1 cellular context compared by ENCODE assay signal in genomic region chr7:106482091-106482490, GRCh38.
TF ChIP-seq lines count a peak whose summit lies in the region.

No MANE protein-coding gene starts in this region.

TF ChIP-seq in K562, 482 proteins besides CTCF, POLR2A, EP300 and RAD21 (continued from another document and continues in another):
- TF ChIP-seq ELF4 (CRISPR knock-in tag; IDR thresholded peaks at IDR 0.05) = 0 out of 2 replicates have a peak, but pooled peaks have one; percentile 73
- peak; percentile 62 for TF ChIP-seq MYBL2 (IDR thresholded peaks at IDR 0.05; ENCODE audit: low read depth)
- no peak for TF ChIP-seq MYBL2 (CRISPR knock-in tag; IDR thresholded peaks at IDR 0.05; ENCODE audit: borderline replicate concordance)
- TF ChIP-seq ZNF134 (CRISPR knock-in tag; conservative IDR thresholded peaks at IDR 0.05) = no peak
- no peak for TF ChIP-seq NFE2 (IDR thresholded peaks at IDR 0.05; ENCODE audit: low read depth)
- TF ChIP-seq NBN (IDR thresholded peaks at IDR 0.05; ENCODE audit: low read depth) = peak; percentile 46; the same call in 1 of the 2 replicates
- TF ChIP-seq DPF2 (IDR thresholded peaks at IDR 0.05) = peak; percentile 88
- TF ChIP-seq, protein P1, sequence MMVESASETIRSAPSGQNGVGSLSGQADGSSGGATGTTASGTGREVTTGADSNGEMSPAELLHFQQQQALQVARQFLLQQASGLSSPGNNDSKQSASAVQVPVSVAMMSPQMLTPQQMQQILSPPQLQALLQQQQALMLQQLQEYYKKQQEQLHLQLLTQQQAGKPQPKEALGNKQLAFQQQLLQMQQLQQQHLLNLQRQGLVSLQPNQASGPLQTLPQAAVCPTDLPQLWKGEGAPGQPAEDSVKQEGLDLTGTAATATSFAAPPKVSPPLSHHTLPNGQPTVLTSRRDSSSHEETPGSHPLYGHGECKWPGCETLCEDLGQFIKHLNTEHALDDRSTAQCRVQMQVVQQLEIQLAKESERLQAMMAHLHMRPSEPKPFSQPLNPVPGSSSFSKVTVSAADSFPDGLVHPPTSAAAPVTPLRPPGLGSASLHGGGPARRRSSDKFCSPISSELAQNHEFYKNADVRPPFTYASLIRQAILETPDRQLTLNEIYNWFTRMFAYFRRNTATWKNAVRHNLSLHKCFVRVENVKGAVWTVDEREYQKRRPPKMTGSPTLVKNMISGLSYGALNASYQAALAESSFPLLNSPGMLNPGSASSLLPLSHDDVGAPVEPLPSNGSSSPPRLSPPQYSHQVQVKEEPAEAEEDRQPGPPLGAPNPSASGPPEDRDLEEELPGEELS (CRISPR knock-in tag; IDR thresholded peaks at IDR 0.05; ENCODE audit: borderline replicate concordance) = no peak
- TF ChIP-seq, protein P2, sequence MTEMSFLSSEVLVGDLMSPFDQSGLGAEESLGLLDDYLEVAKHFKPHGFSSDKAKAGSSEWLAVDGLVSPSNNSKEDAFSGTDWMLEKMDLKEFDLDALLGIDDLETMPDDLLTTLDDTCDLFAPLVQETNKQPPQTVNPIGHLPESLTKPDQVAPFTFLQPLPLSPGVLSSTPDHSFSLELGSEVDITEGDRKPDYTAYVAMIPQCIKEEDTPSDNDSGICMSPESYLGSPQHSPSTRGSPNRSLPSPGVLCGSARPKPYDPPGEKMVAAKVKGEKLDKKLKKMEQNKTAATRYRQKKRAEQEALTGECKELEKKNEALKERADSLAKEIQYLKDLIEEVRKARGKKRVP (CRISPR knock-in tag; IDR thresholded peaks at IDR 0.05) = no peak
- TF ChIP-seq KLF16 (IDR thresholded peaks at IDR 0.05) = no peak
- TF ChIP-seq ZNF507 (tag; conservative IDR thresholded peaks at IDR 0.05) = peak; percentile 33; the same call in 1 of the 2 replicates
- no peak for TF ChIP-seq NCOA4 (IDR thresholded peaks at IDR 0.05; ENCODE audit: partially characterized antibody)
- peak; percentile 38 for TF ChIP-seq CHD4 (IDR thresholded peaks at IDR 0.05; ENCODE audit: insufficient read depth, insufficient replicate concordance, low read depth, low read length, poor library complexity, severe bottlenecking)
- peak; percentile 58 for TF ChIP-seq MTA2 (IDR thresholded peaks at IDR 0.05; ENCODE audit: low read depth)
- TF ChIP-seq IFI16 (CRISPR knock-in tag; IDR thresholded peaks at IDR 0.05) = no peak
- no peak for TF ChIP-seq RBFOX2 (IDR thresholded peaks at IDR 0.05; ENCODE audit: low read depth, low read length)
- TF ChIP-seq RFX1 (IDR thresholded peaks at IDR 0.05) = no peak
- TF ChIP-seq RBM22 (IDR thresholded peaks at IDR 0.05; ENCODE audit: low read depth, low read length, poor library complexity, severe bottlenecking) = no peak
- no peak for TF ChIP-seq HDGF (IDR thresholded peaks at IDR 0.05)
- TF ChIP-seq, protein P3, sequence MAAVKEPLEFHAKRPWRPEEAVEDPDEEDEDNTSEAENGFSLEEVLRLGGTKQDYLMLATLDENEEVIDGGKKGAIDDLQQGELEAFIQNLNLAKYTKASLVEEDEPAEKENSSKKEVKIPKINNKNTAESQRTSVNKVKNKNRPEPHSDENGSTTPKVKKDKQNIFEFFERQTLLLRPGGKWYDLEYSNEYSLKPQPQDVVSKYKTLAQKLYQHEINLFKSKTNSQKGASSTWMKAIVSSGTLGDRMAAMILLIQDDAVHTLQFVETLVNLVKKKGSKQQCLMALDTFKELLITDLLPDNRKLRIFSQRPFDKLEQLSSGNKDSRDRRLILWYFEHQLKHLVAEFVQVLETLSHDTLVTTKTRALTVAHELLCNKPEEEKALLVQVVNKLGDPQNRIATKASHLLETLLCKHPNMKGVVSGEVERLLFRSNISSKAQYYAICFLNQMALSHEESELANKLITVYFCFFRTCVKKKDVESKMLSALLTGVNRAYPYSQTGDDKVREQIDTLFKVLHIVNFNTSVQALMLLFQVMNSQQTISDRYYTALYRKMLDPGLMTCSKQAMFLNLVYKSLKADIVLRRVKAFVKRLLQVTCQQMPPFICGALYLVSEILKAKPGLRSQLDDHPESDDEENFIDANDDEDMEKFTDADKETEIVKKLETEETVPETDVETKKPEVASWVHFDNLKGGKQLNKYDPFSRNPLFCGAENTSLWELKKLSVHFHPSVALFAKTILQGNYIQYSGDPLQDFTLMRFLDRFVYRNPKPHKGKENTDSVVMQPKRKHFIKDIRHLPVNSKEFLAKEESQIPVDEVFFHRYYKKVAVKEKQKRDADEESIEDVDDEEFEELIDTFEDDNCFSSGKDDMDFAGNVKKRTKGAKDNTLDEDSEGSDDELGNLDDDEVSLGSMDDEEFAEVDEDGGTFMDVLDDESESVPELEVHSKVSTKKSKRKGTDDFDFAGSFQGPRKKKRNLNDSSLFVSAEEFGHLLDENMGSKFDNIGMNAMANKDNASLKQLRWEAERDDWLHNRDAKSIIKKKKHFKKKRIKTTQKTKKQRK (IDR thresholded peaks at IDR 0.05; ENCODE audit: borderline replicate concordance, low read depth, low read length) = no peak
- TF ChIP-seq PKNOX1 (IDR thresholded peaks at IDR 0.05) = peak; percentile 15; the same call in 1 of the 2 replicates
- no peak for TF ChIP-seq ZNF57 (CRISPR knock-in tag; IDR thresholded peaks at IDR 0.05)
- TF ChIP-seq ILK (tag; IDR thresholded peaks at IDR 0.05; ENCODE audit: borderline replicate concordance, low read depth) = no peak
- peak; percentile 21; the same call in 1 of the 2 replicates for TF ChIP-seq HSF4 (CRISPR knock-in tag; IDR thresholded peaks at IDR 0.05; ENCODE audit: borderline replicate concordance)
- no peak for TF ChIP-seq ZNF717 (CRISPR knock-in tag; IDR thresholded peaks at IDR 0.05)
- 0 out of 2 replicates have a peak, but pooled peaks have one; percentile 18 for TF ChIP-seq SMARCC2 (IDR thresholded peaks at IDR 0.05; ENCODE audit: low read depth)
- TF ChIP-seq ZBTB8A (IDR thresholded peaks at IDR 0.05; ENCODE audit: partially characterized antibody) = no peak
- no peak for TF ChIP-seq HNRNPK (IDR thresholded peaks at IDR 0.05; ENCODE audit: low read depth, low read length, poor library complexity, severe bottlenecking)
- peak; percentile 4; the same call in 1 of the 2 replicates for TF ChIP-seq JUND (IDR thresholded peaks at IDR 0.05; ENCODE audit: borderline replicate concordance, low read depth, low read length)
- TF ChIP-seq JUND (tag; IDR thresholded peaks at IDR 0.05; ENCODE audit: borderline replicate concordance, low read depth, low read length) = no peak; the same call in 2 of the 3 replicates
- TF ChIP-seq BRD9 (IDR thresholded peaks at IDR 0.05; ENCODE audit: low read depth, partially characterized antibody) = peak; percentile 73
- peak; percentile 81; the same call in 1 of the 2 replicates for TF ChIP-seq CHAMP1 (IDR thresholded peaks at IDR 0.05)
- no peak for TF ChIP-seq ZNF444 (CRISPR knock-in tag; IDR thresholded peaks at IDR 0.05)
- TF ChIP-seq XRCC3 (IDR thresholded peaks at IDR 0.05) = no peak
- TF ChIP-seq ZSCAN29 (IDR thresholded peaks at IDR 0.05) = no peak
- no peak for TF ChIP-seq MAX (CRISPR knock-in tag; IDR thresholded peaks at IDR 0.05)
- TF ChIP-seq FOXA3 (CRISPR knock-in tag; conservative IDR thresholded peaks at IDR 0.05 in 1 of 2, IDR thresholded peaks at IDR 0.05 in 1 of 2) = peak in 1 of 2 experiments; percentile 40; a peak in 1 of 4 replicates
- TF ChIP-seq CXXC5 (CRISPR knock-in tag; IDR thresholded peaks at IDR 0.05) = peak; percentile 51; the same call in 1 of the 2 replicates
- no peak for TF ChIP-seq CREB5 (CRISPR knock-in tag; IDR thresholded peaks at IDR 0.05)
- TF ChIP-seq ARID1B (IDR thresholded peaks at IDR 0.05) = peak; percentile 92
- TF ChIP-seq, protein P4, sequence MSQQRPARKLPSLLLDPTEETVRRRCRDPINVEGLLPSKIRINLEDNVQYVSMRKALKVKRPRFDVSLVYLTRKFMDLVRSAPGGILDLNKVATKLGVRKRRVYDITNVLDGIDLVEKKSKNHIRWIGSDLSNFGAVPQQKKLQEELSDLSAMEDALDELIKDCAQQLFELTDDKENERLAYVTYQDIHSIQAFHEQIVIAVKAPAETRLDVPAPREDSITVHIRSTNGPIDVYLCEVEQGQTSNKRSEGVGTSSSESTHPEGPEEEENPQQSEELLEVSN (IDR thresholded peaks at IDR 0.05; ENCODE audit: borderline replicate concordance in 1 of 2, extremely low read depth in 1 of 2, insufficient read depth in 1 of 2, insufficient read length in 1 of 2, low read depth in 1 of 2, low read length in 1 of 2, poor library complexity in 1 of 2, severe bottlenecking in 1 of 2) = no peak
- TF ChIP-seq XRCC5 (IDR thresholded peaks at IDR 0.05; ENCODE audit: low read depth, low read length) = no peak
- 0 out of 2 replicates have a peak, but pooled peaks have one; percentile 20 for TF ChIP-seq ZNF24 (IDR thresholded peaks at IDR 0.05)
- TF ChIP-seq PRMT5 (CRISPR knock-in tag; IDR thresholded peaks at IDR 0.05) = no peak
- TF ChIP-seq NCOR1 (IDR thresholded peaks at IDR 0.05) = peak; percentile 55
- no peak for TF ChIP-seq CSDE1 (IDR thresholded peaks at IDR 0.05)
- TF ChIP-seq NRF1 (conservative IDR thresholded peaks at IDR 0.05 in 1 of 2, IDR thresholded peaks at IDR 0.05 in 1 of 2) = no peak
- TF ChIP-seq NUFIP1 (IDR thresholded peaks at IDR 0.05; ENCODE audit: partially characterized antibody) = peak; percentile 67
- no peak for TF ChIP-seq TCFL5 (CRISPR knock-in tag; conservative IDR thresholded peaks at IDR 0.05)
- TF ChIP-seq IRF9 (tag; IDR thresholded peaks at IDR 0.05) = peak; percentile 78
- TF ChIP-seq HMG20B (CRISPR knock-in tag; IDR thresholded peaks at IDR 0.05) = no peak
- TF ChIP-seq U2AF2 (optimal IDR thresholded peaks at IDR 0.05; ENCODE audit: low read depth, low read length) = no peak
- peak; percentile 52; the same call in 1 of the 2 replicates for TF ChIP-seq CC2D1A (IDR thresholded peaks at IDR 0.05)
- TF ChIP-seq RHOXF2B (CRISPR knock-in tag; conservative IDR thresholded peaks at IDR 0.05) = no peak
- no peak for TF ChIP-seq DIDO1 (tag; IDR thresholded peaks at IDR 0.05; ENCODE audit: low read depth)
- peak; percentile 78 for TF ChIP-seq FOXM1 (IDR thresholded peaks at IDR 0.05; ENCODE audit: low read depth)
- TF ChIP-seq FOXM1 (CRISPR knock-in tag; IDR thresholded peaks at IDR 0.05; ENCODE audit: low read depth) = no peak
- peak; percentile 29 to 65; a peak in 1 of 4 replicates for TF ChIP-seq FOXK2 (conservative IDR thresholded peaks at IDR 0.05 in 1 of 2, IDR thresholded peaks at IDR 0.05 in 1 of 2; ENCODE audit: low read depth in 2 of 2)
- TF ChIP-seq RBM25 (IDR thresholded peaks at IDR 0.05; ENCODE audit: low read depth, low read length, severe bottlenecking) = peak; percentile 61
- peak; percentile 59; the same call in 1 of the 2 replicates for TF ChIP-seq TRIM28 (IDR thresholded peaks at IDR 0.05)
- TF ChIP-seq ZNF586 (CRISPR knock-in tag; conservative IDR thresholded peaks at IDR 0.05) = no peak
- no peak for TF ChIP-seq ZBTB2 (IDR thresholded peaks at IDR 0.05)
